ENCODE assay signal across 17 cellular contexts in the genomic region with DNA sequence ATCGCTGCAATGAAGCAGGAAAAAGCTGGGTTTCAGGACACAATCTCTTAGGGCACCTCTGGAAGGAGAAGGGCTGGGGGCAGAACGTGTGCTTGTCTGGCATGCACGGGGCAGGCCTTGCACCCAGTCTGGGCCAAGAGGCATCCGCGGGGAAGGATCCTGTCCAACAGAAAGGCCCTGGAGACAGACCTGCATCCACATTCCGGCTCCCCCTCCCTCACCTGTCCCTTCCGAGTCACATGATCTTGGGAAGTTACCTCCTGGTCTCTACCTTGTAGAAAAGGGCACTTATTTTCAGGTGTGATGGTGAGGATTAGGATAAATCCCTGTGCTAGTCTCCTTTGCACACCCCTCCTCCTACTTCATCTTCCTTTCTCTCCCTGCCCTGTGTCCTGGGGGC. TPM values are rescaled to one million over a fixed set of nuclear protein-coding genes. Genes with fewer than 3 reads are reported as not detected.
DNase-seq lines count a peak whose midpoint lies in the region; TF ChIP-seq lines count a peak whose summit lies in the region.
"Had no signal": no experiment of that assay in that cellular context is flagged by ENCODE, and none has a peak within 500 bp of the region (broad histone marks: within the 10 kb centered on the region; RNA-seq: fewer than 3 reads in every experiment).

No MANE protein-coding gene starts in this region.

- H3K36me3 ChIP-seq in BLaER1, result no peaks in the 10 kb centered on the region
- no peaks in the 10 kb centered on the region for H3K36me3 ChIP-seq in PC-9 (ENCODE audit: low read depth)
- no peaks in the 10 kb centered on the region for H3K36me3 ChIP-seq in neuronal stem cell (replicated peaks in 1 of 2; ENCODE audit: control insufficient read depth in 2 of 2, insufficient read depth in 2 of 2, low read length in 2 of 2)
- H3K36me3 ChIP-seq in tibial nerve, result peaks cover 0 to 9% (median 0%) of the 10 kb centered on the region in 3 donors
- H3K36me3 ChIP-seq: BE2C had no signal

- H3K4me3 ChIP-seq in BLaER1 (no peak overlapping the region), PC-9 (no peak overlapping the region), dorsolateral prefrontal cortex (no peak overlapping the region), neuronal stem cell (ENCODE audit: low read length in 2 of 2) (no peak overlapping the region), tibial nerve (no peak overlapping the region)

- no peaks in the 10 kb centered on the region for H4K20me1 ChIP-seq in BLaER1
- no peaks in the 10 kb centered on the region for H4K20me1 ChIP-seq in PC-9 (ENCODE audit: insufficient read depth)

- CTCF ChIA-PET in PC-9 (lab: Charles Lee) (no interaction called here), HEK293T (lab: Yijun Ruan, JAX) (no interaction called here)

- no peak overlapping the region for H2BK5ac ChIP-seq in neuronal stem cell (ENCODE audit: low read length)

- no peak for TF ChIP-seq EP300 in tibial nerve (IDR thresholded peaks at IDR 0.05)

- DNase-seq in PC-9, result no peak
- no peak for DNase-seq in dorsolateral prefrontal cortex
- DNase-seq in neuronal stem cell (ENCODE audit: low spot score), result no peak
- no peak for DNase-seq in HEK293T (ENCODE audit: extremely low spot score)
- no peak for DNase-seq in EL
- no peak for DNase-seq in hippocampal formation (lab: John Stamatoyannopoulos, UW)
- DNase-seq in tibial nerve (ENCODE audit: low spot score in 2 of 2), result no peak
- DNase-seq: BE2C; CD8-positive, alpha-beta T cell; DMS53; KG1; MV-4-11; NCI-H1417; NCI-H187; NCI-H226; NCI-H524 treated with DMSO at 0.1 percent for 48 hours had no signal

- peak overlapping the region; percentile 64 for H2AK5ac ChIP-seq in neuronal stem cell (ENCODE audit: low read depth, low read length)

- H3K18ac ChIP-seq in neuronal stem cell (ENCODE audit: low read length), result no peak overlapping the region

- H3K27me3 ChIP-seq in BLaER1, result no peaks in the 10 kb centered on the region
- H3K27me3 ChIP-seq in PC-9 (ENCODE audit: insufficient read depth, low read depth), result no peaks in the 10 kb centered on the region
- no peaks in the 10 kb centered on the region for H3K27me3 ChIP-seq in dorsolateral prefrontal cortex
- H3K27me3 ChIP-seq in neuronal stem cell (ENCODE audit: control insufficient read depth in 3 of 3, insufficient read depth in 3 of 3, low read depth in 1 of 3, low read length in 3 of 3), result no peaks in the 10 kb centered on the region
- no peaks in the 10 kb centered on the region for H3K27me3 ChIP-seq in tibial nerve
- H3K27me3 ChIP-seq: BE2C had no signal

- no CpG with 5 or more reads among the region's 7 CpGs for WGBS in neuronal stem cell (ENCODE audit: extremely low coverage in 2 of 2, insufficient read length in 2 of 2, insufficient replicate concordance in 1 of 2), 2 donors
- WGBS in tibial nerve, 2 donors, result 85 to 97% methylated on average over 7 of the region's 7 CpGs

- TF ChIP-seq CTCF in PC-9 (conservative IDR thresholded peaks at IDR 0.05), result no peak
- no peak for TF ChIP-seq CTCF in dorsolateral prefrontal cortex (IDR thresholded peaks at IDR 0.05 in 54 of 56, conservative IDR thresholded peaks at IDR 0.05 in 2 of 56; ENCODE audit: low read depth in 1 of 56, partially characterized antibody in 56 of 56)
- no peak for TF ChIP-seq CTCF in tibial nerve (IDR thresholded peaks at IDR 0.05)

- peaks cover 91% of the 10 kb centered on the region for H3K4me1 ChIP-seq in BLaER1
- H3K4me1 ChIP-seq in PC-9 (replicated peaks; ENCODE audit: insufficient read depth), result peaks cover 11% of the 10 kb centered on the region; the same call in 1 of the 2 replicates
- peaks cover 0 to 2% of the 10 kb centered on the region in 2 donors for H3K4me1 ChIP-seq in neuronal stem cell (ENCODE audit: control insufficient read depth in 2 of 2, insufficient read depth in 1 of 2, low read depth in 1 of 2, low read length in 2 of 2)
- peaks cover 0 to 28% (median 23%) of the 10 kb centered on the region in 4 donors for H3K4me1 ChIP-seq in tibial nerve

- peaks cover 6% of the 10 kb centered on the region; the same call in 1 of the 2 replicates for H3K9me3 ChIP-seq in BLaER1
- H3K9me3 ChIP-seq in PC-9 (ENCODE audit: insufficient read depth, low read depth), result no peaks in the 10 kb centered on the region
- H3K9me3 ChIP-seq in neuronal stem cell (replicated peaks in 1 of 2; ENCODE audit: control insufficient read depth in 2 of 2, insufficient read depth in 1 of 2, low read depth in 1 of 2, low read length in 2 of 2), result peaks cover under 1 to 6% of the 10 kb centered on the region in 2 donors
- H3K9me3 ChIP-seq in tibial nerve, result peaks cover 0 to 13% (median 0%) of the 10 kb centered on the region in 4 donors
- H3K9me3 ChIP-seq: BE2C had no signal

- intact Hi-C loops in PC-9 (cut with micrococcal nuclease; ENCODE audit: unreplicated experiment), result no loop called here
- intact Hi-C loops in dorsolateral prefrontal cortex (cut with DNase I), result loop anchor here in 1 of 2 donors (5.0 kb wide), 1 partner anchor 37 kb away; no protein-coding TSS in a partner anchor

- no peak overlapping the region for H2BK12ac ChIP-seq in neuronal stem cell (ENCODE audit: low read length)

- no TSS peak for BruUV-seq in PC-9 (replicated peaks; lab: Mats Ljungman, UMichigan)

- no peak for TF ChIP-seq POLR2A in tibial nerve (IDR thresholded peaks at IDR 0.05)

- no peaks in the 10 kb centered on the region for H3K79me2 ChIP-seq in PC-9 (ENCODE audit: low read depth)

- no peak overlapping the region for H3K14ac ChIP-seq in neuronal stem cell (ENCODE audit: low read length)

- no peak overlapping the region for H4K8ac ChIP-seq in neuronal stem cell (ENCODE audit: low read depth, low read length)

- no peaks in the 10 kb centered on the region for H3F3A ChIP-seq in PC-9 (ENCODE audit: insufficient read depth, low read depth)

- H2AFZ ChIP-seq in PC-9 (no peak overlapping the region), neuronal stem cell (ENCODE audit: low read length) (no peak overlapping the region)

- no peak overlapping the region for H2BK120ac ChIP-seq in neuronal stem cell (ENCODE audit: low read depth, low read length)

- H2BK15ac ChIP-seq in neuronal stem cell (ENCODE audit: low read length), result no peak overlapping the region

- H3K79me1 ChIP-seq in neuronal stem cell (ENCODE audit: low read depth, low read length), result peaks cover under 1% of the 10 kb centered on the region

- no peak overlapping the region for H3K9ac ChIP-seq in BLaER1
- no peak overlapping the region for H3K9ac ChIP-seq in neuronal stem cell (ENCODE audit: low read depth, low read length, poor library complexity)

- H3K4me2 ChIP-seq in BLaER1, result peak overlapping the region; percentile 90
- no peak overlapping the region for H3K4me2 ChIP-seq in PC-9
- no peak overlapping the region for H3K4me2 ChIP-seq in neuronal stem cell (ENCODE audit: insufficient read depth, low read length, poor library complexity, severe bottlenecking)

- H3K23ac ChIP-seq in neuronal stem cell (ENCODE audit: low read depth, low read length, poor library complexity), result no peak overlapping the region

- POLR2A ChIA-PET in PC-9 (lab: Charles Lee; ENCODE audit: unreplicated experiment) (no interaction called here), HEK293T (lab: Yijun Ruan, JAX) (no interaction called here)

- peak overlapping the region; percentile 59 for H3K27ac ChIP-seq in BLaER1
- 0 out of 2 replicates have a peak overlapping the region, but pooled peaks have one; percentile 39 for H3K27ac ChIP-seq in PC-9
- H3K27ac ChIP-seq in dorsolateral prefrontal cortex, result peak overlapping the region in 55 of 59 donors; percentile 18 to 100 (median 97)
- no peak overlapping the region for H3K27ac ChIP-seq in neuronal stem cell (replicated peaks; ENCODE audit: low read length)
- peak overlapping the region in 1 of 4 donors; percentile 40 for H3K27ac ChIP-seq in tibial nerve

- H4K91ac ChIP-seq in neuronal stem cell (ENCODE audit: low read depth, low read length, poor library complexity), result no peak overlapping the region

- H3K9me2 ChIP-seq in PC-9 (ENCODE audit: insufficient read depth), result no peaks in the 10 kb centered on the region

- H3K4ac ChIP-seq in neuronal stem cell (ENCODE audit: low read length), result no peak overlapping the region

TF ChIP-seq in HEK293T, 16 proteins besides CTCF, POLR2A, EP300 and RAD21:
- TF ChIP-seq FOXM1 (IDR thresholded peaks at IDR 0.05; ENCODE audit: borderline replicate concordance) (no peak), ZNF384 (IDR thresholded peaks at IDR 0.05) (no peak), ELF4 (IDR thresholded peaks at IDR 0.05) (no peak), L3MBTL2 (conservative IDR thresholded peaks at IDR 0.05) (no peak), NFRKB (IDR thresholded peaks at IDR 0.05) (no peak), SP1 (IDR thresholded peaks at IDR 0.05) (no peak), LEF1 (IDR thresholded peaks at IDR 0.05; ENCODE audit: borderline replicate concordance) (no peak), TARDBP (IDR thresholded peaks at IDR 0.05) (no peak), FOXK2 (IDR thresholded peaks at IDR 0.05) (no peak), SUZ12 (IDR thresholded peaks at IDR 0.05) (no peak), FOXA1 (IDR thresholded peaks at IDR 0.05) (no peak), BHLHE40 (IDR thresholded peaks at IDR 0.05; ENCODE audit: borderline replicate concordance) (no peak), CTBP1 (IDR thresholded peaks at IDR 0.05; ENCODE audit: borderline replicate concordance) (no peak), HDGF (IDR thresholded peaks at IDR 0.05; ENCODE audit: borderline replicate concordance) (no peak), ARNT (IDR thresholded peaks at IDR 0.05) (no peak), PKNOX1 (IDR thresholded peaks at IDR 0.05) (no peak)

RNA-seq across cellular contexts. Expression of gene CLMN, which starts 25.4 kb away (rescaled TPM):
- total RNA-seq in PC-9 (2021), result 15.8 and 18.3 TPM in 2 replicates
- 100 to 1,000 TPM in 37 of 120 experiments, 10 to 100 TPM in 83; 22.3 to 262 (median 78.6) TPM for total RNA-seq in dorsolateral prefrontal cortex
- polyA plus RNA-seq in neuronal stem cell (2013, experiment 1 of 2), result 7.4 TPM
- 7.1 TPM for polyA plus RNA-seq in neuronal stem cell (2013, experiment 2 of 2)
- 10 to 100 TPM; 31.2 to 49.8 (median 40.9) TPM for total RNA-seq in tibial nerve
